ENCODE assay signal across 17 cellular contexts in genomic region chr7:129438281-129438838, GRCh38. TPM values are rescaled to one million over a fixed set of nuclear protein-coding genes. Genes with fewer than 3 reads are reported as not detected.
DNase-seq lines count a peak whose midpoint lies in the region; ATAC-seq, FAIRE-seq and TF ChIP-seq lines count a peak whose summit lies in the region.
"Had no signal": no experiment of that assay in that cellular context is flagged by ENCODE, and none has a peak within 500 bp of the region (broad histone marks: within the 10 kb centered on the region; RNA-seq: fewer than 3 reads in every experiment).

No MANE protein-coding gene starts in this region.

- H3K4me1 Mint-ChIP-seq in natural killer cell treated with Interleukin-12 subunit alpha and Interleukin-12 subunit beta and Interleukin-15 and Interleukin-18, amount 100 ng/mL, for 72 hours (ENCODE audit: low read depth in 2 of 2), result peaks cover 18 to 39% of the 10 kb centered on the region in 2 donors
- peaks cover 16% of the 10 kb centered on the region in 2 donors for H3K4me1 Mint-ChIP-seq in natural killer cell

- peaks cover 9% of the 10 kb centered on the region for H3K36me3 Mint-ChIP-seq in natural killer cell treated with Interleukin-12 subunit alpha and Interleukin-12 subunit beta and Interleukin-15 and Interleukin-18, amount 100 ng/mL, for 72 hours
- no peaks in the 10 kb centered on the region for H3K36me3 Mint-ChIP-seq in natural killer cell
- H3K36me3 Mint-ChIP-seq: memory B cell, naive B cell had no signal

- H3K9me3 ChIP-seq in skeletal muscle tissue (ENCODE audit: control insufficient read depth in 3 of 3, low read length in 3 of 3), result no peaks in the 10 kb centered on the region
- H3K9me3 ChIP-seq: pancreas had no signal

- intact Hi-C loops in natural killer cell (cut with micrococcal nuclease), result no loop called here

- in situ Hi-C loops in brain microvascular endothelial cell (cut with HindIII; ENCODE audit: low pct_ligation_motif_present, low sequenced_read_pairs), result no loop called here

- ATAC-seq in natural killer cell treated with Interleukin-12 subunit alpha and Interleukin-12 subunit beta and Interleukin-15 and Interleukin-18, amount 100 ng/mL, for 72 hours, result no peak
- no peak for ATAC-seq in natural killer cell
- ATAC-seq: pancreas, Right ventricle myocardium inferior, sciatic nerve had no signal

- H3K36me3 ChIP-seq in brain microvascular endothelial cell (replicated peaks), result no peaks in the 10 kb centered on the region
- peaks cover 0 to 2% (median 0%) of the 10 kb centered on the region in 3 donors for H3K36me3 ChIP-seq in skeletal muscle tissue (ENCODE audit: control insufficient read depth in 3 of 3, insufficient read depth in 3 of 3, low read length in 3 of 3)
- H3K36me3 ChIP-seq: pancreas had no signal

- H3K27ac Mint-ChIP-seq in natural killer cell treated with Interleukin-12 subunit alpha and Interleukin-12 subunit beta and Interleukin-15 and Interleukin-18, amount 100 ng/mL, for 72 hours, result peak overlapping the region; percentile 53 to 59
- no peak overlapping the region for H3K27ac Mint-ChIP-seq in natural killer cell
- H3K27ac Mint-ChIP-seq: dendritic cell treated with granulocyte-macrophage colony-stimulating factor and Interleukin-4, amounts not matched to agents 40 ng/mL and 50 ng/mL, for 4 days; memory B cell; naive B cell had no signal

- peak overlapping the region; percentile 67 for H3K4me3 Mint-ChIP-seq in natural killer cell treated with Interleukin-12 subunit alpha and Interleukin-12 subunit beta and Interleukin-15 and Interleukin-18, amount 100 ng/mL, for 72 hours
- no peak overlapping the region for H3K4me3 Mint-ChIP-seq in natural killer cell
- H3K4me3 Mint-ChIP-seq: dendritic cell treated with granulocyte-macrophage colony-stimulating factor and Interleukin-4, amounts not matched to agents 40 ng/mL and 50 ng/mL, for 4 days; memory B cell had no signal

- no peaks in the 10 kb centered on the region for H3K27me3 ChIP-seq in brain microvascular endothelial cell (replicated peaks)
- H3K27me3 ChIP-seq in skeletal muscle tissue (ENCODE audit: control insufficient read depth in 3 of 3, insufficient read depth in 3 of 3, low read length in 3 of 3), result no peaks in the 10 kb centered on the region

- FAIRE-seq in RCC 7860 (lab: Jason Lieb, UNC) (peak; percentile 62), H54 (lab: Jason Lieb, UNC) (no peak)
- FAIRE-seq: frontal cortex, pancreas had no signal

- TF ChIP-seq POLR2A in H54 (IDR thresholded peaks at IDR 0.05; ENCODE audit: low read depth, low read length), result no peak

- H3K9me3 Mint-ChIP-seq in natural killer cell treated with Interleukin-12 subunit alpha and Interleukin-12 subunit beta and Interleukin-15 and Interleukin-18, amount 100 ng/mL, for 72 hours, result no peaks in the 10 kb centered on the region
- no peaks in the 10 kb centered on the region for H3K9me3 Mint-ChIP-seq in natural killer cell
- H3K9me3 Mint-ChIP-seq: dendritic cell treated with granulocyte-macrophage colony-stimulating factor and Interleukin-4, amounts not matched to agents 40 ng/mL and 50 ng/mL, for 4 days; memory B cell; naive B cell had no signal

- no peak overlapping the region for H3K4me3 ChIP-seq in brain microvascular endothelial cell (ENCODE audit: low read depth, low read length)
- H3K4me3 ChIP-seq in skeletal muscle tissue (ENCODE audit: low read length in 3 of 3), result no peak overlapping the region
- H3K4me3 ChIP-seq: pancreas had no signal

- H3K27me3 Mint-ChIP-seq in natural killer cell treated with Interleukin-12 subunit alpha and Interleukin-12 subunit beta and Interleukin-15 and Interleukin-18, amount 100 ng/mL, for 72 hours, result peaks cover 1 to 9% of the 10 kb centered on the region in 2 donors
- peaks cover 11 to 12% of the 10 kb centered on the region in 2 donors for H3K27me3 Mint-ChIP-seq in natural killer cell (ENCODE audit: low read depth in 2 of 2)

- DNase-seq in natural killer cell treated with Interleukin-12 subunit alpha and Interleukin-12 subunit beta and Interleukin-15 and Interleukin-18, amount 100 ng/mL, for 72 hours (ENCODE audit: low spot score), result no peak
- DNase-seq in natural killer cell (no peak), RCC 7860 (ENCODE audit: low spot score) (no peak), brain microvascular endothelial cell (no peak), medulla oblongata (ENCODE audit: extremely low spot score) (no peak), NCI-H1105 treated with DMSO at 0.1 percent for 48 hours (lab: John Stamatoyannopoulos, UW) (no peak), H54 (ENCODE audit: insufficient read length, low spot score) (no peak)
- DNase-seq: naive B cell, NCI-H1092 treated with DMSO at 0.1 percent for 48 hours, NCI-H2081, pancreas had no signal

- H3K9ac ChIP-seq in skeletal muscle tissue (ENCODE audit: low read depth in 1 of 3, low read length in 3 of 3), result no peak overlapping the region

- no peak for TF ChIP-seq CTCF in natural killer cell (IDR thresholded peaks at IDR 0.05)
- no peak for TF ChIP-seq CTCF in brain microvascular endothelial cell (IDR thresholded peaks at IDR 0.05; ENCODE audit: low read depth, low read length, missing control alignments)

- H3K4me1 ChIP-seq in skeletal muscle tissue (ENCODE audit: control insufficient read depth in 3 of 3, insufficient read depth in 3 of 3, low read length in 3 of 3), result peaks cover 27 to 48% (median 30%) of the 10 kb centered on the region in 3 donors

- peak overlapping the region; percentile 77 for H3K27ac ChIP-seq in brain microvascular endothelial cell
- H3K27ac ChIP-seq in skeletal muscle tissue (ENCODE audit: low read depth, low read length), result peak overlapping the region; percentile 41
- H3K27ac ChIP-seq: pancreas had no signal

RNA-seq across cellular contexts. Expression of gene STRIP2, which starts 4.1 kb away (rescaled TPM):
- total RNA-seq in natural killer cell treated with Interleukin-12 subunit alpha and Interleukin-12 subunit beta and Interleukin-15 and Interleukin-18, amount 100 ng/mL, for 72 hours, result 10 to 100 TPM; 11.3 to 48.1 TPM
- total RNA-seq in natural killer cell (1 to 10 TPM; 1.7 to 2.3 (median 2.1) TPM), skeletal muscle tissue (5.2 TPM)

Comparison
In these comparisons a context has a peak if more than half of its experiments do, and no peak if none do; other contexts are left out.
1. H3K27ac Mint-ChIP-seq: peak in natural killer cell treated with Interleukin-12 subunit alpha and Interleukin-12 subunit beta and Interleukin-15 and Interleukin-18, amount 100 ng/mL, for 72 hours (2 of 2); none in natural killer cell (0 of 2).